8 cellular contexts compared by ENCODE assay signal in the genomic region with DNA sequence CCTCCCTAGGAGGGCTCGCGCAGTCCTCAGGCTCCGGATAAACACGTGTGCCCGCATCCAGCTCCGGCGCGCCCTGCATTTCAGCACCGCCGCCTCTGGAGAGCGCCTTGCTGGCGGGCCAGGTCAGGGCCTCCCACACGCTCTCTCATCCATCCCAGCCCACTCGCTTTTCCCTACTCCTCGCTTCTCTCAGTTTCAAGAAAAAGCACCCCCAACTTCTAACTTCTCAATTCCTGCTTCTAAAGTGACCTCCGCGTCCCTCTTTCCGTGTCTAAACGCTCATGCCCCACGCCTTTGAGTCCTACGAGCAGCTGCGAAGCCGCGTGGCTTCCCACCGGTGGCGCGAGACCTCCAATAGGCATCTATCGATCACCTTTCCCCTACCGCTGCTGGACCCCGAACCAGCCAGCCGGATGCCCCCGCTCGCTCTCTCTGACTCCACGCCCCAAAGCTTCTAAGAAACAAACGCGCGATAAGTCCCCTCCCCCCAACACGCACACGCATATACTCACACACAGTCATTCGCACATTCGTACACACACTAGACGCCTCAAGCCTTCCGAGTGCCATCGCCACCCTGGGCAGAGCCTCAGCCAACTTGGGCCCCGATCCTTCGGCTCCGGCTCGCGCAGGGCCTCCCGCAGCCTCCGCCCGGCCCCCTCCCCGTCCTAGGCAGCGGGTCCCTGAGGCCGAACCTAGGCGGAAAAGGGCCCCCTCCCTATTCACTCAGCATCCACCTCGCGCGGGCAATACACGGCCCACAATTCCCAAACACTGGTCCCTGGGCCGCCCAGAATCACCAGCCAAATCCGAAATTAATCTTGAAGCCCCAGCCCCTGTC. TPM values are rescaled to one million over a fixed set of nuclear protein-coding genes. Genes with fewer than 3 reads are reported as not detected.
A peak's percentile ranks its signal among the peaks of the same experiment; 100 is the strongest.
DNase-seq lines count a peak whose midpoint lies in the region; TF ChIP-seq lines count a peak whose summit lies in the region.

No MANE protein-coding gene starts in this region.

- H3K27ac ChIP-seq in muscle layer of colon (ENCODE audit: low read depth, low read length) (no peak overlapping the region), stomach (no peak overlapping the region)

- H3K4me1 ChIP-seq in muscle layer of colon (ENCODE audit: insufficient read depth, low read length), result peaks cover 16% of the 10 kb centered on the region
- H3K4me1 ChIP-seq in stomach, result peaks cover 19 to 25% (median 21%) of the 10 kb centered on the region in 4 donors

- H3K27ac Mint-ChIP-seq in activated T-cell treated with anti-CD3 and anti-CD28 coated beads, Interleukin-2, amount 50 U/mL, for 24 hours, result no peak overlapping the region

- intact Hi-C loops in stomach (cut with DNase I; ENCODE audit: low total_unique reads), result no loop called here

- H3K9me3 Mint-ChIP-seq in activated T-cell treated with anti-CD3 and anti-CD28 coated beads, Interleukin-2, amount 50 U/mL, for 24 hours, result no peaks in the 10 kb centered on the region

- peaks cover 26% of the 10 kb centered on the region for H3K4me1 Mint-ChIP-seq in activated T-cell treated with anti-CD3 and anti-CD28 coated beads, Interleukin-2, amount 50 U/mL, for 24 hours (ENCODE audit: low read depth)

- no peaks in the 10 kb centered on the region for H3K36me3 ChIP-seq in muscle layer of colon (ENCODE audit: insufficient read depth, low read length)
- no peaks in the 10 kb centered on the region for H3K36me3 ChIP-seq in stomach

- WGBS in stomach, 5 donors, result 5 to 7% (median 7%) methylated on average over 59 to 62 of the region's 62 CpGs

- DNase-seq in DMS 273 treated with DMSO at 0.1 percent for 48 hours (lab: John Stamatoyannopoulos, UW), result peak; percentile 8
- peak; percentile 15 to 42 for DNase-seq in NCI-H1930 (lab: John Stamatoyannopoulos, UW)
- peak; percentile 53 for DNase-seq in activated T-cell treated with anti-CD3 and anti-CD28 coated beads, Interleukin-2, amount 50 U/mL, for 24 hours
- peak; percentile 37 for DNase-seq in fibroblast of gingiva (ENCODE audit: low read depth)
- DNase-seq in stomach, result peak; percentile 43
- DNase-seq in SIG-M5 (lab: John Stamatoyannopoulos, UW), result no peak
- no peak for DNase-seq in cortex of kidney (lab: John Stamatoyannopoulos, UW)

- H3K9ac ChIP-seq in muscle layer of colon (ENCODE audit: low read length), result no peak overlapping the region

- no peak for TF ChIP-seq POLR2A in stomach (IDR thresholded peaks at IDR 0.05)

- H3K27me3 ChIP-seq in muscle layer of colon (ENCODE audit: control insufficient read depth in 1 of 2, insufficient read depth in 2 of 2, low read length in 2 of 2), result peaks cover 16 to 22% of the 10 kb centered on the region in 2 donors
- H3K27me3 ChIP-seq in stomach, result peaks cover 0 to 70% (median 49%) of the 10 kb centered on the region in 3 donors

- peak overlapping the region; percentile 24 to 84 for H3K4me3 ChIP-seq in muscle layer of colon (ENCODE audit: low read depth in 1 of 2, low read length in 2 of 2)
- H3K4me3 ChIP-seq in stomach, result peak overlapping the region; percentile 40 to 46 (median 42)

- no peaks in the 10 kb centered on the region for H3K36me3 Mint-ChIP-seq in activated T-cell treated with anti-CD3 and anti-CD28 coated beads, Interleukin-2, amount 50 U/mL, for 24 hours (ENCODE audit: low read depth)

- H3K9me3 ChIP-seq in muscle layer of colon (ENCODE audit: low read length), result no peaks in the 10 kb centered on the region
- no peaks in the 10 kb centered on the region for H3K9me3 ChIP-seq in stomach

- TF ChIP-seq EP300 in stomach (IDR thresholded peaks at IDR 0.05), result no peak

- no peak for TF ChIP-seq CTCF in stomach (IDR thresholded peaks at IDR 0.05)

- H3K4me3 Mint-ChIP-seq in activated T-cell treated with anti-CD3 and anti-CD28 coated beads, Interleukin-2, amount 50 U/mL, for 24 hours, result peak overlapping the region; percentile 66

- peaks cover 72% of the 10 kb centered on the region for H3K27me3 Mint-ChIP-seq in activated T-cell treated with anti-CD3 and anti-CD28 coated beads, Interleukin-2, amount 50 U/mL, for 24 hours

RNA-seq across cellular contexts. Expression of a gene that starts 1.1 kb away (rescaled TPM):
- total RNA-seq in stomach, result 1 to 10 TPM in 2 of 5 donors, under 1 TPM in 2, not detected in 1; 0.45 to 1.3 (median 0.87) TPM
- polyA plus RNA-seq in stomach, result under 1 TPM in 2 of 3 donors, not detected in 1; 0.06 to 0.13 TPM

RNA-seq across cellular contexts. Expression of a gene that starts 55.2 kb away (rescaled TPM):
- 10 to 100 TPM; 27.0 to 44.9 (median 33.5) TPM for total RNA-seq in stomach
- polyA plus RNA-seq in stomach, result 10 to 100 TPM; 13.4 to 17.4 (median 13.6) TPM

Comparison
In these comparisons a context has a peak if more than half of its experiments do, and no peak if none do; other contexts are left out.
1. DNase-seq: peak in DMS 273 treated with DMSO at 0.1 percent for 48 hours (single experiment), NCI-H1930 (2 of 2), activated T-cell treated with anti-CD3 and anti-CD28 coated beads, Interleukin-2, amount 50 U/mL, for 24 hours (single experiment), fibroblast of gingiva (single experiment) and stomach (single experiment); none in SIG-M5 (single experiment) and cortex of kidney (single experiment).